16 cellular contexts compared by ENCODE assay signal in genomic region chr5:170573660-170574059, GRCh38.
DNase-seq lines count a peak whose midpoint lies in the region; TF ChIP-seq lines count a peak whose summit lies in the region.
"Had no signal": no experiment of that assay in that cellular context is flagged by ENCODE, and none has a peak within 500 bp of the region (broad histone marks: within the 10 kb centered on the region; RNA-seq: fewer than 3 reads in every experiment).

No MANE protein-coding gene starts in this region.

- H3K27ac Mint-ChIP-seq in neural progenitor cell: no peak overlapping the region
- no peak overlapping the region for H3K27ac Mint-ChIP-seq in activated naive CD4-positive, alpha-beta T cell treated with anti-CD3 and anti-CD28 coated beads, Interleukin-2, amount 10 ng/mL, durations not matched to agents 7 days and 5 days
- H3K27ac Mint-ChIP-seq: B cell; CD8-positive, alpha-beta T cell had no signal

- H3F3A ChIP-seq in neural progenitor cell (ENCODE audit: low read depth): peaks cover under 1% of the 10 kb centered on the region
- no peaks in the 10 kb centered on the region for H3F3A ChIP-seq in GM23248 (ENCODE audit: insufficient read depth)

- no peaks in the 10 kb centered on the region; the same call in 1 of the 2 replicates for H4K20me1 ChIP-seq in OCI-LY3 (ENCODE audit: insufficient read depth, low read length)
- H4K20me1 ChIP-seq in neural progenitor cell (ENCODE audit: low read depth): no peaks in the 10 kb centered on the region
- no peaks in the 10 kb centered on the region for H4K20me1 ChIP-seq in GM23248 (ENCODE audit: insufficient read depth)

- peaks cover 4% of the 10 kb centered on the region for H3K27me3 Mint-ChIP-seq in neural progenitor cell (ENCODE audit: insufficient read depth, low read depth)
- peaks cover 61% of the 10 kb centered on the region for H3K27me3 Mint-ChIP-seq in activated naive CD4-positive, alpha-beta T cell treated with anti-CD3 and anti-CD28 coated beads, Interleukin-2, amount 10 ng/mL, durations not matched to agents 7 days and 5 days

- H3K36me3 ChIP-seq in HEK293 (ENCODE audit: control insufficient read depth in 2 of 2, insufficient read depth in 1 of 2, low read length in 2 of 2) (no peaks in the 10 kb centered on the region), OCI-LY3 (replicated peaks; ENCODE audit: low read depth, low read length) (peaks cover 20% of the 10 kb centered on the region), neural progenitor cell (no peaks in the 10 kb centered on the region), GM23248 (ENCODE audit: low read depth) (no peaks in the 10 kb centered on the region)
- H3K36me3 ChIP-seq: BLaER1 treated with 17β-estradiol and CSF1 and Interleukin-3, amounts not matched to agents 10 nM and 100 nM; HAP-1 had no signal

- TF ChIP-seq CTCF in HEK293 (tag by site-specific recombination; IDR thresholded peaks at IDR 0.05) (no peak), OCI-LY3 (IDR thresholded peaks at IDR 0.05; ENCODE audit: low read depth, low read length) (no peak), astrocyte of the spinal cord (IDR thresholded peaks at IDR 0.05; ENCODE audit: low read depth, low read length) (no peak), neural progenitor cell (IDR thresholded peaks at IDR 0.05) (no peak)

- H3K4me1 ChIP-seq in HEK293 (ENCODE audit: control insufficient read depth, insufficient read depth, low read length) (peaks cover 19% of the 10 kb centered on the region), OCI-LY3 (ENCODE audit: low read length) (peaks cover 80% of the 10 kb centered on the region), neural progenitor cell (peaks cover 21% of the 10 kb centered on the region), GM23248 (ENCODE audit: insufficient read depth) (peaks cover 8% of the 10 kb centered on the region)
- H3K4me1 ChIP-seq: HAP-1 had no signal

- H3K27ac ChIP-seq in HEK293 (ENCODE audit: extremely low read depth, low read depth, low read length) (no peak overlapping the region), OCI-LY3 (ENCODE audit: low read length) (0 out of 2 replicates have a peak overlapping the region, but pooled peaks have one; percentile 4), neural progenitor cell (no peak overlapping the region), GM23248 (no peak overlapping the region)
- H3K27ac ChIP-seq: BLaER1 treated with 17β-estradiol and CSF1 and Interleukin-3, amounts not matched to agents 10 nM and 100 nM; HL-60 had no signal

- 36 to 46% methylated on average over 1 of the region's 1 CpG for WGBS in GM23248 (ENCODE audit: low coverage in 1 of 2, low lambda C conversion rate in 2 of 2, missing lambda C conversion rate in 2 of 2), 2 experiments

- no peaks in the 10 kb centered on the region for H3K9me3 ChIP-seq in HEK293 (ENCODE audit: control insufficient read depth, insufficient read depth, low read depth, low read length)
- peaks cover 14% of the 10 kb centered on the region; the same call in 1 of the 2 replicates for H3K9me3 ChIP-seq in OCI-LY3 (ENCODE audit: insufficient read depth, low read length)
- H3K9me3 ChIP-seq in neural progenitor cell (ENCODE audit: low read depth): no peaks in the 10 kb centered on the region
- no peaks in the 10 kb centered on the region for H3K9me3 ChIP-seq in GM23248 (ENCODE audit: low read depth)
- H3K9me3 ChIP-seq: HAP-1 had no signal

- H3K9me2 ChIP-seq in GM23248 (ENCODE audit: insufficient read depth): no peaks in the 10 kb centered on the region

- no peak overlapping the region for H3K4me3 Mint-ChIP-seq in neural progenitor cell
- no peak overlapping the region for H3K4me3 Mint-ChIP-seq in activated naive CD4-positive, alpha-beta T cell treated with anti-CD3 and anti-CD28 coated beads, Interleukin-2, amount 10 ng/mL, durations not matched to agents 7 days and 5 days
- H3K4me3 Mint-ChIP-seq: B cell; CD8-positive, alpha-beta T cell had no signal

- H3K36me3 Mint-ChIP-seq in neural progenitor cell: peaks cover 3% of the 10 kb centered on the region
- no peaks in the 10 kb centered on the region for H3K36me3 Mint-ChIP-seq in activated naive CD4-positive, alpha-beta T cell treated with anti-CD3 and anti-CD28 coated beads, Interleukin-2, amount 10 ng/mL, durations not matched to agents 7 days and 5 days
- H3K36me3 Mint-ChIP-seq: CD8-positive, alpha-beta T cell had no signal

- H3K27me3 ChIP-seq in OCI-LY3 (ENCODE audit: low read depth, low read length) (peaks cover 37% of the 10 kb centered on the region), neural progenitor cell (no peaks in the 10 kb centered on the region), GM23248 (replicated peaks; ENCODE audit: insufficient read depth) (peaks cover 62% of the 10 kb centered on the region)

- H3K4me3 ChIP-seq in HEK293 (ENCODE audit: low read depth, low read length) (no peak overlapping the region), OCI-LY3 (ENCODE audit: low read length) (no peak overlapping the region), astrocyte of the spinal cord (ENCODE audit: low read depth, low read length) (no peak overlapping the region), neural progenitor cell (no peak overlapping the region), GM23248 (no peak overlapping the region)
- H3K4me3 ChIP-seq: BLaER1 treated with 17β-estradiol and CSF1 and Interleukin-3, amounts not matched to agents 10 nM and 100 nM; HAP-1 had no signal

- in situ Hi-C loops in astrocyte of the spinal cord (cut with HindIII; ENCODE audit: low sequenced_read_pairs) (no loop called here), GM23248 (cut with MboI) (no loop called here)

- POLR2A ChIA-PET in HEK293 (lab: Yijun Ruan, JAX): no interaction called here

- DNase-seq in astrocyte of the spinal cord (ENCODE audit: low read depth, low spot score): peak; percentile 17
- DNase-seq in neural progenitor cell (ENCODE audit: low spot score): no peak
- DNase-seq in NCI-H1694 (lab: John Stamatoyannopoulos, UW): no peak
- no peak for DNase-seq in GM23248
- no peak for DNase-seq in activated naive CD4-positive, alpha-beta T cell treated with anti-CD3 and anti-CD28 coated beads, Interleukin-2, amount 10 ng/mL, durations not matched to agents 7 days and 5 days
- DNase-seq: 8988T; Calu3; CD8-positive, alpha-beta T cell; DMS79 treated with DMSO at 0.1 percent for 48 hours; GF-D8 had no signal

- peaks cover 44% of the 10 kb centered on the region for H3K4me1 Mint-ChIP-seq in neural progenitor cell
- peaks cover 16% of the 10 kb centered on the region for H3K4me1 Mint-ChIP-seq in activated naive CD4-positive, alpha-beta T cell treated with anti-CD3 and anti-CD28 coated beads, Interleukin-2, amount 10 ng/mL, durations not matched to agents 7 days and 5 days

- H2AFZ ChIP-seq in OCI-LY3 (ENCODE audit: low read depth, low read length) (no peak overlapping the region), neural progenitor cell (replicated peaks) (no peak overlapping the region), GM23248 (no peak overlapping the region)

- CTCF ChIA-PET in HEK293 (lab: Yijun Ruan, JAX): interaction anchor here (0.6 to 1.4 kb wide), 2 partner anchors 40 to 60 kb away, joined by 3 to 4 read pairs; no protein-coding TSS in a partner anchor
- CTCF ChIA-PET in activated naive CD4-positive, alpha-beta T cell treated with anti-CD3 and anti-CD28 coated beads, Interleukin-2, amount 10 ng/mL, durations not matched to agents 7 days and 5 days (lab: Charles Lee): interaction anchor here (1.1 kb wide), 1 partner anchor 62 kb away, joined by 3 read pairs; no protein-coding TSS in a partner anchor

- H3K9me3 Mint-ChIP-seq in neural progenitor cell: peaks cover 5% of the 10 kb centered on the region
- H3K9me3 Mint-ChIP-seq in activated naive CD4-positive, alpha-beta T cell treated with anti-CD3 and anti-CD28 coated beads, Interleukin-2, amount 10 ng/mL, durations not matched to agents 7 days and 5 days: peaks cover 7% of the 10 kb centered on the region

- H3K4me2 ChIP-seq in OCI-LY3 (ENCODE audit: low read length): peak overlapping the region; percentile 90
- H3K4me2 ChIP-seq in neural progenitor cell: peak overlapping the region; percentile 37
- no peak overlapping the region for H3K4me2 ChIP-seq in GM23248 (ENCODE audit: unreplicated experiment)

- H3K79me2 ChIP-seq in OCI-LY3 (ENCODE audit: low read length) (no peaks in the 10 kb centered on the region), neural progenitor cell (ENCODE audit: low read depth) (no peaks in the 10 kb centered on the region), GM23248 (ENCODE audit: insufficient read depth) (no peaks in the 10 kb centered on the region)

- H3K9ac ChIP-seq in OCI-LY3 (ENCODE audit: low read length) (no peak overlapping the region), neural progenitor cell (no peak overlapping the region), GM23248 (no peak overlapping the region)
- H3K9ac ChIP-seq: BLaER1 treated with 17β-estradiol and CSF1 and Interleukin-3, amounts not matched to agents 10 nM and 100 nM had no signal

TF ChIP-seq in HEK293, 187 proteins besides CTCF, POLR2A, EP300 and RAD21:
- TF ChIP-seq ZNF658 (tag by site-specific recombination; IDR thresholded peaks at IDR 0.05) (no peak), FEZF1 (tag by site-specific recombination; IDR thresholded peaks at IDR 0.05) (peak; percentile 43)
